ENCODE assay signal across 25 cellular contexts in genomic region chr7:21192662-21193061, GRCh38.
"Had no signal": no experiment of that assay in that cellular context is flagged by ENCODE, and none has a peak within 500 bp of the region (broad histone marks: within the 10 kb centered on the region; RNA-seq: fewer than 3 reads in every experiment).

No MANE protein-coding gene starts in this region.

- H3K27ac Mint-ChIP-seq: activated naive CD8-positive, alpha-beta T cell; activated T-helper 2 cell treated with anti-CD3 and anti-CD28 coated beads, Interferon-gamma antibody, Interleukin-2, Interleukin-4, amounts not matched to agents 10 μg/mL and 5 μg/mL and 100 μg/mL, durations not matched to agents 14 hours and 24 hours and 36 hours; naive thymus-derived CD8-positive, alpha-beta T cell; progenitor cell of endocrine pancreas; type B pancreatic cell had no signal

- ATAC-seq: activated T-cell treated with anti-CD3 and anti-CD28 coated beads, Interleukin-2, amount 50 U/mL, for 4 hours; gastrocnemius medialis; left lobe of liver; lower lobe of right lung; naive thymus-derived CD8-positive, alpha-beta T cell had no signal

- H3K4me3 ChIP-seq: adrenal gland, ascending aorta, coronary artery, esophagus squamous epithelium, gastrocnemius medialis, lower lobe of right lung, right atrium auricular region, spleen, testis, vagina had no signal

- H3K27me3 Mint-ChIP-seq: activated naive CD8-positive, alpha-beta T cell had no signal

- DNase-seq: activated CD4-positive, alpha-beta T cell treated with anti-CD3 and anti-CD28 coated beads for 4 hours; activated CD4-positive, alpha-beta T cell treated with anti-CD3 and anti-CD28 coated beads, Interleukin-2, amount 50 U/mL, for 48 hours; activated CD4-positive, CD25-positive, alpha-beta regulatory T cell; activated CD8-positive, alpha-beta memory T cell treated with anti-CD3 and anti-CD28 coated beads, Interleukin-2, amount 50 U/mL, for 48 hours; activated naive CD4-positive, alpha-beta T cell; activated T-cell treated with anti-CD3 and anti-CD28 coated beads, Interleukin-2, amount 50 U/mL, for 4 hours; adrenal gland; esophagus squamous epithelium; gastrocnemius medialis; hypothalamus; lower lobe of right lung; naive thymus-derived CD8-positive, alpha-beta T cell; spleen; stimulated activated CD4-positive, alpha-beta T cell treated with anti-CD3 and anti-CD28 coated beads, Interleukin-4, amount 100 ng/mL, for 1 hour; stimulated activated naive CD4-positive, alpha-beta T cell; testis had no signal

- H3K27me3 ChIP-seq: adrenal gland, ascending aorta, esophagus squamous epithelium, gastrocnemius medialis, right atrium auricular region, spleen, testis, vagina had no signal

- H3K4me1 ChIP-seq: adrenal gland, ascending aorta, gastrocnemius medialis, lower lobe of right lung, right atrium auricular region, spleen, testis, vagina had no signal

- H3K36me3 Mint-ChIP-seq: activated naive CD8-positive, alpha-beta T cell; naive thymus-derived CD8-positive, alpha-beta T cell; type B pancreatic cell had no signal

- H3K4me3 Mint-ChIP-seq: activated naive CD8-positive, alpha-beta T cell; activated T-cell treated with anti-CD3 and anti-CD28 coated beads, Interleukin-2, amount 50 U/mL, for 4 hours; naive thymus-derived CD8-positive, alpha-beta T cell; type B pancreatic cell had no signal

- H3K27ac ChIP-seq: adrenal gland, ascending aorta, coronary artery, esophagus squamous epithelium, gastrocnemius medialis, lower lobe of right lung, right atrium auricular region, spleen, testis, vagina had no signal

- H3K4me1 Mint-ChIP-seq: naive thymus-derived CD8-positive, alpha-beta T cell had no signal

- H3K36me3 ChIP-seq: adrenal gland, ascending aorta, esophagus squamous epithelium, gastrocnemius medialis, lower lobe of right lung, right atrium auricular region, spleen, vagina had no signal

- H3K9me3 ChIP-seq: adrenal gland, ascending aorta, esophagus squamous epithelium, gastrocnemius medialis, lower lobe of right lung, right atrium auricular region, spleen, testis, vagina had no signal

- H3K9me3 Mint-ChIP-seq: activated T-cell treated with anti-CD3 and anti-CD28 coated beads, Interleukin-2, amount 50 U/mL, for 4 hours; activated T-helper 2 cell treated with anti-CD3 and anti-CD28 coated beads, Interferon-gamma antibody, Interleukin-2, Interleukin-4, amounts not matched to agents 10 μg/mL and 5 μg/mL and 100 μg/mL, durations not matched to agents 14 hours and 24 hours and 36 hours; naive thymus-derived CD8-positive, alpha-beta T cell; type B pancreatic cell had no signal
